In genomic region chr9:7117676-7118561, GRCh38 we compare ENCODE assay signal across 10 cellular contexts.
DNase-seq lines count a peak whose midpoint lies in the region; ATAC-seq, FAIRE-seq and TF ChIP-seq lines count a peak whose summit lies in the region.
"Had no signal": no experiment of that assay in that cellular context is flagged by ENCODE, and none has a peak within 500 bp of the region (broad histone marks: within the 10 kb centered on the region; RNA-seq: fewer than 3 reads in every experiment).

No MANE protein-coding gene starts in this region.

- H3K36me3 ChIP-seq in keratinocyte (ENCODE audit: control insufficient read depth in 2 of 2, extremely low read depth in 1 of 2, insufficient read depth in 2 of 2, low read length in 2 of 2): no peaks in the 10 kb centered on the region
- H3K36me3 ChIP-seq in BE2C: no peaks in the 10 kb centered on the region

- H3K4me2 ChIP-seq in keratinocyte (ENCODE audit: control insufficient read depth, extremely low read depth, insufficient read depth, low read depth, low read length): no peak overlapping the region

- no peaks in the 10 kb centered on the region for H4K20me1 ChIP-seq in keratinocyte (ENCODE audit: control insufficient read depth, extremely low read depth, insufficient read depth, low read length)

- H3K36me3 Mint-ChIP-seq in activated T-cell treated with anti-CD3 and anti-CD28 coated beads, Interleukin-2, amount 50 U/mL, for 4 hours (ENCODE audit: insufficient read depth): peaks cover 22% of the 10 kb centered on the region

- H3K27me3 ChIP-seq in keratinocyte (ENCODE audit: control insufficient read depth, extremely low read depth, insufficient read depth, low read length): no peaks in the 10 kb centered on the region
- no peaks in the 10 kb centered on the region for H3K27me3 ChIP-seq in BE2C

- ATAC-seq in GM18861 (IDR thresholded peaks at IDR 0.05; ENCODE audit: unreplicated experiment) (peak; percentile 59), HG02610 (IDR thresholded peaks at IDR 0.05; ENCODE audit: unreplicated experiment) (peak; percentile 52)
- ATAC-seq in activated T-cell treated with anti-CD3 and anti-CD28 coated beads, Interleukin-2, amount 50 U/mL, for 4 hours: no peak

- peak overlapping the region; percentile 49 for H3K27ac ChIP-seq in keratinocyte (ENCODE audit: control insufficient read depth, insufficient read depth, low read length)
- H3K27ac ChIP-seq: VCaP had no signal

- no peaks in the 10 kb centered on the region for H3K9me3 Mint-ChIP-seq in activated T-cell treated with anti-CD3 and anti-CD28 coated beads, Interleukin-2, amount 50 U/mL, for 4 hours

- H3K4me3 ChIP-seq in keratinocyte (ENCODE audit: control insufficient read depth in 2 of 3, extremely low read depth in 1 of 3, insufficient read depth in 2 of 3, low read depth in 1 of 3, low read length in 3 of 3): no peak overlapping the region
- H3K4me3 ChIP-seq in BE2C (ENCODE audit: low read depth, low read length): no peak overlapping the region

- TF ChIP-seq CTCF in keratinocyte (optimal IDR thresholded peaks at IDR 0.05 in 1 of 3, IDR thresholded peaks at IDR 0.05 in 1 of 3, conservative IDR thresholded peaks at IDR 0.05 in 1 of 3; ENCODE audit: extremely low read depth in 1 of 3, insufficient read depth in 2 of 3, low read length in 3 of 3): no peak
- TF ChIP-seq CTCF in BE2C (IDR thresholded peaks at IDR 0.05; ENCODE audit: low read depth, low read length): no peak

- no peaks in the 10 kb centered on the region for H3K79me2 ChIP-seq in keratinocyte (ENCODE audit: control insufficient read depth, insufficient read depth, low read length)

- H3K27me3 Mint-ChIP-seq in activated T-cell treated with anti-CD3 and anti-CD28 coated beads, Interleukin-2, amount 50 U/mL, for 4 hours (ENCODE audit: low read depth): no peaks in the 10 kb centered on the region

- dilution Hi-C loops in keratinocyte (cut with MboI; ENCODE audit: extremely low pct_ligation_motif_present, low sequenced_read_pairs): no loop called here

- peak; percentile 57 for DNase-seq in NCI-H1105 (lab: John Stamatoyannopoulos, UW)
- DNase-seq in keratinocyte (ENCODE audit: low read depth, low spot score): no peak
- DNase-seq in SIG-M5 treated with dmso at 0.1 percent for 504 hours (lab: John Stamatoyannopoulos, UW; ENCODE audit: unreplicated experiment): no peak
- DNase-seq in activated T-cell treated with anti-CD3 and anti-CD28 coated beads, Interleukin-2, amount 50 U/mL, for 4 hours: no peak
- DNase-seq in SKM-1 (lab: John Stamatoyannopoulos, UW; ENCODE audit: unreplicated experiment): no peak
- DNase-seq in BE2C: no peak

- no peak overlapping the region for H2AFZ ChIP-seq in keratinocyte (ENCODE audit: control insufficient read depth, low read length)

- peaks cover 7% of the 10 kb centered on the region for H3K4me1 ChIP-seq in keratinocyte (ENCODE audit: control insufficient read depth, extremely low read depth, insufficient read depth, low read length)
- H3K4me1 ChIP-seq in BE2C: peaks cover 4% of the 10 kb centered on the region

- no peak overlapping the region for H3K4me3 Mint-ChIP-seq in activated T-cell treated with anti-CD3 and anti-CD28 coated beads, Interleukin-2, amount 50 U/mL, for 4 hours

- H3K9me3 ChIP-seq in keratinocyte (ENCODE audit: control insufficient read depth, low read depth, low read length) (no peaks in the 10 kb centered on the region), BE2C (no peaks in the 10 kb centered on the region)

- H3K4me1 Mint-ChIP-seq in activated T-cell treated with anti-CD3 and anti-CD28 coated beads, Interleukin-2, amount 50 U/mL, for 4 hours (ENCODE audit: low read depth): peaks cover 22% of the 10 kb centered on the region

- no peak overlapping the region for H3K9ac ChIP-seq in keratinocyte (ENCODE audit: control insufficient read depth, extremely low read depth, insufficient read depth, low read length)

- no peak for FAIRE-seq in keratinocyte (lab: Jason Lieb, UNC)
- FAIRE-seq: endothelial cell of umbilical vein had no signal

- no peaks in the 10 kb centered on the region for H3K9me1 ChIP-seq in keratinocyte (ENCODE audit: control insufficient read depth, extremely low read depth, insufficient read depth, low read length)

Comparison
In these comparisons a context has a peak if more than half of its experiments do, and no peak if none do; other contexts are left out.
1. ATAC-seq: peak in GM18861 (single experiment) and HG02610 (single experiment); none in activated T-cell treated with anti-CD3 and anti-CD28 coated beads, Interleukin-2, amount 50 U/mL, for 4 hours (0 of 2).